In the genomic region with DNA sequence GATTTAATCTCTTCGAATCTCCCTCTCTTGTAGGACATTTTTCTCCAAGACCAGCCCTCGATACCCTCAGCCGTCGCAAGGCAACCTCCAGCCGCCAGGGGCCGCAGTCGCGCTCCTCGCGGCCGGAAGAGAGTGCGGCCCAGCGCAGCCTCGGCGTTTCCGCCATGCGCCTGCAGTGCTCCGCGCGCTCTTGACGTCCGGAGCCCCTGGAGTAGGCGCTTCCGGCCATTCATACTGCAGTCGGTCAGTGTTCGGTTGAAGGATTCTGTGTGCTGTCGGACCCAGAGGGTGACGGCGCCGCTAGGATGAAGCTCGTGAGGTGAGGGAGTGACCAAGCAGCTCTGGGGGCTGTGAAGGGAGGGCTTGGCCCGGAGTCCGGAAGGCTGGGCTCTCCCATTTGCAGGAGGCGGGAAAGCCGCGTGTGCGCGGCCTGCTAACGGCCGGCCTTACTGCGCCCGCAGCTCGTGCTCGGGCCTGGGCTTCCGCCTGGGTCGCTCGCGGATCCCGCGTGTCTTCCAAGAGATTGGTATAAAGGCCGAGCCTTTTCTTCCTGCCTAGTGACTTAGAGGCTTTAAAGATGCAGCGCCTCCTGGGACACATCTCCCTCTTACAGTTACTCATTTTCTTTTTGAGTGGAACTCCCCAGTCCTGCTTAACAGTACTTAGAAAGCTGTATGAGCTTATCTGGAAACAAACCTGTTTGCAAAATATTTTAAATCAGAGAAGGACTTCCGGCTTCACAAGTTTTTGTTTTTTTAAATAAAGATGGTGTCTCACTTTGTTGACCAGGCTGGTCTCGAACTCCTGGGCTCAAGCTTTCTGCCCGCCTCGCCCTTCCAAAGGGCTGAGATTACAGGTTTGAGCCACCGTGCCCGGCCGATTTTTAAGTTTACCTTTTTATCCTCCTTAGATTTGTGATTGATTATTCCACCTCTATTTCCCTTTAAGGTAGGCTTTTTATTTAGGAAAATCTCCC, we compare ENCODE assay signal across 1 cellular context.
TF ChIP-seq lines count a peak whose summit lies in the region.

A gene (plus strand): TSS at position 190 of the 976 bp plus-strand sequence. CDS start 116 bp downstream, at position 306.

TF ChIP-seq in HepG2, 621 proteins besides CTCF, POLR2A, EP300 and RAD21 (continued from another document and continues in another):
- TF ChIP-seq, protein P1, sequence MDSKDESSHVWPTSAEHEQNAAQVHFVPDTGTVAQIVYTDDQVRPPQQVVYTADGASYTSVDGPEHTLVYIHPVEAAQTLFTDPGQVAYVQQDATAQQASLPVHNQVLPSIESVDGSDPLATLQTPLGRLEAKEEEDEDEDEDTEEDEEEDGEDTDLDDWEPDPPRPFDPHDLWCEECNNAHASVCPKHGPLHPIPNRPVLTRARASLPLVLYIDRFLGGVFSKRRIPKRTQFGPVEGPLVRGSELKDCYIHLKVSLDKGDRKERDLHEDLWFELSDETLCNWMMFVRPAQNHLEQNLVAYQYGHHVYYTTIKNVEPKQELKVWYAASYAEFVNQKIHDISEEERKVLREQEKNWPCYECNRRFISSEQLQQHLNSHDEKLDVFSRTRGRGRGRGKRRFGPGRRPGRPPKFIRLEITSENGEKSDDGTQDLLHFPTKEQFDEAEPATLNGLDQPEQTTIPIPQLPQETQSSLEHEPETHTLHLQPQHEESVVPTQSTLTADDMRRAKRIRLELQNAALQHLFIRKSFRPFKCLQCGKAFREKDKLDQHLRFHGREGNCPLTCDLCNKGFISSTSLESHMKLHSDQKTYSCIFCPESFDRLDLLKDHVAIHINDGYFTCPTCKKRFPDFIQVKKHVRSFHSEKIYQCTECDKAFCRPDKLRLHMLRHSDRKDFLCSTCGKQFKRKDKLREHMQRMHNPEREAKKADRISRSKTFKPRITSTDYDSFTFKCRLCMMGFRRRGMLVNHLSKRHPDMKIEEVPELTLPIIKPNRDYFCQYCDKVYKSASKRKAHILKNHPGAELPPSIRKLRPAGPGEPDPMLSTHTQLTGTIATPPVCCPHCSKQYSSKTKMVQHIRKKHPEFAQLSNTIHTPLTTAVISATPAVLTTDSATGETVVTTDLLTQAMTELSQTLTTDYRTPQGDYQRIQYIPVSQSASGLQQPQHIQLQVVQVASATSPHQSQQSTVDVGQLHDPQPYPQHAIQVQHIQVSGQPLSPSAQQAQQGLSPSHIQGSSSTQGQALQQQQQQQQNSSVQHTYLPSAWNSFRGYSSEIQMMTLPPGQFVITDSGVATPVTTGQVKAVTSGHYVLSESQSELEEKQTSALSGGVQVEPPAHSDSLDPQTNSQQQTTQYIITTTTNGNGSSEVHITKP (CRISPR knock-in tag; IDR thresholded peaks at IDR 0.05; ENCODE audit: low read depth) = peak; percentile 73; the same call in 1 of the 2 replicates
- TF ChIP-seq, protein P2, sequence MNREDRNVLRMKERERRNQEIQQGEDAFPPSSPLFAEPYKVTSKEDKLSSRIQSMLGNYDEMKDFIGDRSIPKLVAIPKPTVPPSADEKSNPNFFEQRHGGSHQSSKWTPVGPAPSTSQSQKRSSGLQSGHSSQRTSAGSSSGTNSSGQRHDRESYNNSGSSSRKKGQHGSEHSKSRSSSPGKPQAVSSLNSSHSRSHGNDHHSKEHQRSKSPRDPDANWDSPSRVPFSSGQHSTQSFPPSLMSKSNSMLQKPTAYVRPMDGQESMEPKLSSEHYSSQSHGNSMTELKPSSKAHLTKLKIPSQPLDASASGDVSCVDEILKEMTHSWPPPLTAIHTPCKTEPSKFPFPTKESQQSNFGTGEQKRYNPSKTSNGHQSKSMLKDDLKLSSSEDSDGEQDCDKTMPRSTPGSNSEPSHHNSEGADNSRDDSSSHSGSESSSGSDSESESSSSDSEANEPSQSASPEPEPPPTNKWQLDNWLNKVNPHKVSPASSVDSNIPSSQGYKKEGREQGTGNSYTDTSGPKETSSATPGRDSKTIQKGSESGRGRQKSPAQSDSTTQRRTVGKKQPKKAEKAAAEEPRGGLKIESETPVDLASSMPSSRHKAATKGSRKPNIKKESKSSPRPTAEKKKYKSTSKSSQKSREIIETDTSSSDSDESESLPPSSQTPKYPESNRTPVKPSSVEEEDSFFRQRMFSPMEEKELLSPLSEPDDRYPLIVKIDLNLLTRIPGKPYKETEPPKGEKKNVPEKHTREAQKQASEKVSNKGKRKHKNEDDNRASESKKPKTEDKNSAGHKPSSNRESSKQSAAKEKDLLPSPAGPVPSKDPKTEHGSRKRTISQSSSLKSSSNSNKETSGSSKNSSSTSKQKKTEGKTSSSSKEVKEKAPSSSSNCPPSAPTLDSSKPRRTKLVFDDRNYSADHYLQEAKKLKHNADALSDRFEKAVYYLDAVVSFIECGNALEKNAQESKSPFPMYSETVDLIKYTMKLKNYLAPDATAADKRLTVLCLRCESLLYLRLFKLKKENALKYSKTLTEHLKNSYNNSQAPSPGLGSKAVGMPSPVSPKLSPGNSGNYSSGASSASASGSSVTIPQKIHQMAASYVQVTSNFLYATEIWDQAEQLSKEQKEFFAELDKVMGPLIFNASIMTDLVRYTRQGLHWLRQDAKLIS (CRISPR knock-in tag; IDR thresholded peaks at IDR 0.05) = peak; percentile 55; the same call in 1 of the 2 replicates
- TF ChIP-seq ZNF383 (CRISPR knock-in tag; IDR thresholded peaks at IDR 0.05; ENCODE audit: borderline replicate concordance) (no peak), SRSF4 (IDR thresholded peaks at IDR 0.05; ENCODE audit: low read depth, low read length, poor library complexity, severe bottlenecking) (no peak), MLLT10 (CRISPR knock-in tag; IDR thresholded peaks at IDR 0.05) (0 out of 2 replicates have a peak, but pooled peaks have one; percentile 36), ZBTB8A (CRISPR knock-in tag; IDR thresholded peaks at IDR 0.05; ENCODE audit: borderline replicate concordance, low read depth) (peak; percentile 82; the same call in 1 of the 2 replicates), ZNF629 (CRISPR knock-in tag; conservative IDR thresholded peaks at IDR 0.05) (peak; percentile 54), ZNF441 (CRISPR knock-in tag; IDR thresholded peaks at IDR 0.05; ENCODE audit: borderline replicate concordance) (peak; percentile 83; the same call in 1 of the 2 replicates), ZNF773 (CRISPR knock-in tag; IDR thresholded peaks at IDR 0.05; ENCODE audit: borderline replicate concordance) (no peak; the same call in 1 of the 2 replicates), ZNF567 (CRISPR knock-in tag; IDR thresholded peaks at IDR 0.05; ENCODE audit: borderline replicate concordance) (peak; percentile 94), NFKBIZ (CRISPR knock-in tag; IDR thresholded peaks at IDR 0.05) (0 out of 2 replicates have a peak, but pooled peaks have one; percentile 82), ZNF713 (CRISPR knock-in tag; IDR thresholded peaks at IDR 0.05) (peak; percentile 91; the same call in 1 of the 2 replicates), AHR (CRISPR knock-in tag; IDR thresholded peaks at IDR 0.05) (peak; percentile 92), ZNF460 (CRISPR knock-in tag; IDR thresholded peaks at IDR 0.05; ENCODE audit: borderline replicate concordance) (no peak; the same call in 1 of the 2 replicates)
- TF ChIP-seq, protein P3, sequence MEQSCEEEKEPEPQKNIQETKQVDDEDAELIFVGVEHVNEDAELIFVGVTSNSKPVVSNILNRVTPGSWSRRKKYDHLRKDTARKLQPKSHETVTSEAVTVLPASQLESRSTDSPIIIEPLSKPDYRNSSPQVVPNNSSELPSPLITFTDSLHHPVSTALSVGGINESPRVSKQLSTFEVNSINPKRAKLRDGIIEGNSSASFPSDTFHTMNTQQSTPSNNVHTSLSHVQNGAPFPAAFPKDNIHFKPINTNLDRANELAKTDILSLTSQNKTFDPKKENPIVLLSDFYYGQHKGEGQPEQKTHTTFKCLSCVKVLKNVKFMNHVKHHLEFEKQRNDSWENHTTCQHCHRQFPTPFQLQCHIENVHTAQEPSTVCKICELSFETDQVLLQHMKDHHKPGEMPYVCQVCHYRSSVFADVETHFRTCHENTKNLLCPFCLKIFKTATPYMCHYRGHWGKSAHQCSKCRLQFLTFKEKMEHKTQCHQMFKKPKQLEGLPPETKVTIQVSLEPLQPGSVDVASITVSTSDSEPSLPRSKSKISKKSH (CRISPR knock-in tag; IDR thresholded peaks at IDR 0.05; ENCODE audit: borderline replicate concordance) = no peak; the same call in 1 of the 2 replicates
- TF ChIP-seq, protein P4, sequence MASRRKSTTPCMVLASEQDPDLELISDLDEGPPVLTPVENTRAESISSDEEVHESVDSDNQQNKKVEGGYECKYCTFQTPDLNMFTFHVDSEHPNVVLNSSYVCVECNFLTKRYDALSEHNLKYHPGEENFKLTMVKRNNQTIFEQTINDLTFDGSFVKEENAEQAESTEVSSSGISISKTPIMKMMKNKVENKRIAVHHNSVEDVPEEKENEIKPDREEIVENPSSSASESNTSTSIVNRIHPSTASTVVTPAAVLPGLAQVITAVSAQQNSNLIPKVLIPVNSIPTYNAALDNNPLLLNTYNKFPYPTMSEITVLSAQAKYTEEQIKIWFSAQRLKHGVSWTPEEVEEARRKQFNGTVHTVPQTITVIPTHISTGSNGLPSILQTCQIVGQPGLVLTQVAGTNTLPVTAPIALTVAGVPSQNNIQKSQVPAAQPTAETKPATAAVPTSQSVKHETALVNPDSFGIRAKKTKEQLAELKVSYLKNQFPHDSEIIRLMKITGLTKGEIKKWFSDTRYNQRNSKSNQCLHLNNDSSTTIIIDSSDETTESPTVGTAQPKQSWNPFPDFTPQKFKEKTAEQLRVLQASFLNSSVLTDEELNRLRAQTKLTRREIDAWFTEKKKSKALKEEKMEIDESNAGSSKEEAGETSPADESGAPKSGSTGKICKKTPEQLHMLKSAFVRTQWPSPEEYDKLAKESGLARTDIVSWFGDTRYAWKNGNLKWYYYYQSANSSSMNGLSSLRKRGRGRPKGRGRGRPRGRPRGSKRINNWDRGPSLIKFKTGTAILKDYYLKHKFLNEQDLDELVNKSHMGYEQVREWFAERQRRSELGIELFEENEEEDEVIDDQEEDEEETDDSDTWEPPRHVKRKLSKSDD (CRISPR knock-in tag; IDR thresholded peaks at IDR 0.05; ENCODE audit: low read depth) = peak; percentile 92
- TF ChIP-seq, protein P5, sequence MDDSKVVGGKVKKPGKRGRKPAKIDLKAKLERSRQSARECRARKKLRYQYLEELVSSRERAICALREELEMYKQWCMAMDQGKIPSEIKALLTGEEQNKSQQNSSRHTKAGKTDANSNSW (CRISPR knock-in tag; IDR thresholded peaks at IDR 0.05; ENCODE audit: borderline replicate concordance) = peak; percentile 73
- TF ChIP-seq, protein P6, sequence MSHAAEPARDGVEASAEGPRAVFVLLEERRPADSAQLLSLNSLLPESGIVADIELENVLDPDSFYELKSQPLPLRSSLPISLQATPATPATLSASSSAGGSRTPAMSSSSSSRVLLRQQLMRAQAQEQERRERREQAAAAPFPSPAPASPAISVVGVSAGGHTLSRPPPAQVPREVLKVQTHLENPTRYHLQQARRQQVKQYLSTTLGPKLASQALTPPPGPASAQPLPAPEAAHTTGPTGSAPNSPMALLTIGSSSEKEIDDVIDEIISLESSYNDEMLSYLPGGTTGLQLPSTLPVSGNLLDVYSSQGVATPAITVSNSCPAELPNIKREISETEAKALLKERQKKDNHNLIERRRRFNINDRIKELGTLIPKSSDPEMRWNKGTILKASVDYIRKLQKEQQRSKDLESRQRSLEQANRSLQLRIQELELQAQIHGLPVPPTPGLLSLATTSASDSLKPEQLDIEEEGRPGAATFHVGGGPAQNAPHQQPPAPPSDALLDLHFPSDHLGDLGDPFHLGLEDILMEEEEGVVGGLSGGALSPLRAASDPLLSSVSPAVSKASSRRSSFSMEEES (CRISPR knock-in tag; IDR thresholded peaks at IDR 0.05) = peak; percentile 80
- TF ChIP-seq, protein P7, sequence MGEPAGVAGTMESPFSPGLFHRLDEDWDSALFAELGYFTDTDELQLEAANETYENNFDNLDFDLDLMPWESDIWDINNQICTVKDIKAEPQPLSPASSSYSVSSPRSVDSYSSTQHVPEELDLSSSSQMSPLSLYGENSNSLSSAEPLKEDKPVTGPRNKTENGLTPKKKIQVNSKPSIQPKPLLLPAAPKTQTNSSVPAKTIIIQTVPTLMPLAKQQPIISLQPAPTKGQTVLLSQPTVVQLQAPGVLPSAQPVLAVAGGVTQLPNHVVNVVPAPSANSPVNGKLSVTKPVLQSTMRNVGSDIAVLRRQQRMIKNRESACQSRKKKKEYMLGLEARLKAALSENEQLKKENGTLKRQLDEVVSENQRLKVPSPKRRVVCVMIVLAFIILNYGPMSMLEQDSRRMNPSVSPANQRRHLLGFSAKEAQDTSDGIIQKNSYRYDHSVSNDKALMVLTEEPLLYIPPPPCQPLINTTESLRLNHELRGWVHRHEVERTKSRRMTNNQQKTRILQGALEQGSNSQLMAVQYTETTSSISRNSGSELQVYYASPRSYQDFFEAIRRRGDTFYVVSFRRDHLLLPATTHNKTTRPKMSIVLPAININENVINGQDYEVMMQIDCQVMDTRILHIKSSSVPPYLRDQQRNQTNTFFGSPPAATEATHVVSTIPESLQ (CRISPR knock-in tag; conservative IDR thresholded peaks at IDR 0.05) = no peak
- TF ChIP-seq, protein P8, sequence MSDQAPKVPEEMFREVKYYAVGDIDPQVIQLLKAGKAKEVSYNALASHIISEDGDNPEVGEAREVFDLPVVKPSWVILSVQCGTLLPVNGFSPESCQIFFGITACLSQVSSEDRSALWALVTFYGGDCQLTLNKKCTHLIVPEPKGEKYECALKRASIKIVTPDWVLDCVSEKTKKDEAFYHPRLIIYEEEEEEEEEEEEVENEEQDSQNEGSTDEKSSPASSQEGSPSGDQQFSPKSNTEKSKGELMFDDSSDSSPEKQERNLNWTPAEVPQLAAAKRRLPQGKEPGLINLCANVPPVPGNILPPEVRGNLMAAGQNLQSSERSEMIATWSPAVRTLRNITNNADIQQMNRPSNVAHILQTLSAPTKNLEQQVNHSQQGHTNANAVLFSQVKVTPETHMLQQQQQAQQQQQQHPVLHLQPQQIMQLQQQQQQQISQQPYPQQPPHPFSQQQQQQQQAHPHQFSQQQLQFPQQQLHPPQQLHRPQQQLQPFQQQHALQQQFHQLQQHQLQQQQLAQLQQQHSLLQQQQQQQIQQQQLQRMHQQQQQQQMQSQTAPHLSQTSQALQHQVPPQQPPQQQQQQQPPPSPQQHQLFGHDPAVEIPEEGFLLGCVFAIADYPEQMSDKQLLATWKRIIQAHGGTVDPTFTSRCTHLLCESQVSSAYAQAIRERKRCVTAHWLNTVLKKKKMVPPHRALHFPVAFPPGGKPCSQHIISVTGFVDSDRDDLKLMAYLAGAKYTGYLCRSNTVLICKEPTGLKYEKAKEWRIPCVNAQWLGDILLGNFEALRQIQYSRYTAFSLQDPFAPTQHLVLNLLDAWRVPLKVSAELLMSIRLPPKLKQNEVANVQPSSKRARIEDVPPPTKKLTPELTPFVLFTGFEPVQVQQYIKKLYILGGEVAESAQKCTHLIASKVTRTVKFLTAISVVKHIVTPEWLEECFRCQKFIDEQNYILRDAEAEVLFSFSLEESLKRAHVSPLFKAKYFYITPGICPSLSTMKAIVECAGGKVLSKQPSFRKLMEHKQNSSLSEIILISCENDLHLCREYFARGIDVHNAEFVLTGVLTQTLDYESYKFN (CRISPR knock-in tag; conservative IDR thresholded peaks at IDR 0.05) = peak; percentile 45; the same call in 1 of the 2 replicates
- TF ChIP-seq, protein P9, sequence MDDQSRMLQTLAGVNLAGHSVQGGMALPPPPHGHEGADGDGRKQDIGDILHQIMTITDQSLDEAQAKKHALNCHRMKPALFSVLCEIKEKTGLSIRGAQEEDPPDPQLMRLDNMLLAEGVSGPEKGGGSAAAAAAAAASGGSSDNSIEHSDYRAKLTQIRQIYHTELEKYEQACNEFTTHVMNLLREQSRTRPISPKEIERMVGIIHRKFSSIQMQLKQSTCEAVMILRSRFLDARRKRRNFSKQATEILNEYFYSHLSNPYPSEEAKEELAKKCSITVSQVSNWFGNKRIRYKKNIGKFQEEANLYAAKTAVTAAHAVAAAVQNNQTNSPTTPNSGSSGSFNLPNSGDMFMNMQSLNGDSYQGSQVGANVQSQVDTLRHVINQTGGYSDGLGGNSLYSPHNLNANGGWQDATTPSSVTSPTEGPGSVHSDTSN (CRISPR knock-in tag; IDR thresholded peaks at IDR 0.05; ENCODE audit: borderline replicate concordance) = peak; percentile 72; the same call in 1 of the 2 replicates
